Comparison of ENCODE assay signal across 8 cellular contexts in the genomic region with DNA sequence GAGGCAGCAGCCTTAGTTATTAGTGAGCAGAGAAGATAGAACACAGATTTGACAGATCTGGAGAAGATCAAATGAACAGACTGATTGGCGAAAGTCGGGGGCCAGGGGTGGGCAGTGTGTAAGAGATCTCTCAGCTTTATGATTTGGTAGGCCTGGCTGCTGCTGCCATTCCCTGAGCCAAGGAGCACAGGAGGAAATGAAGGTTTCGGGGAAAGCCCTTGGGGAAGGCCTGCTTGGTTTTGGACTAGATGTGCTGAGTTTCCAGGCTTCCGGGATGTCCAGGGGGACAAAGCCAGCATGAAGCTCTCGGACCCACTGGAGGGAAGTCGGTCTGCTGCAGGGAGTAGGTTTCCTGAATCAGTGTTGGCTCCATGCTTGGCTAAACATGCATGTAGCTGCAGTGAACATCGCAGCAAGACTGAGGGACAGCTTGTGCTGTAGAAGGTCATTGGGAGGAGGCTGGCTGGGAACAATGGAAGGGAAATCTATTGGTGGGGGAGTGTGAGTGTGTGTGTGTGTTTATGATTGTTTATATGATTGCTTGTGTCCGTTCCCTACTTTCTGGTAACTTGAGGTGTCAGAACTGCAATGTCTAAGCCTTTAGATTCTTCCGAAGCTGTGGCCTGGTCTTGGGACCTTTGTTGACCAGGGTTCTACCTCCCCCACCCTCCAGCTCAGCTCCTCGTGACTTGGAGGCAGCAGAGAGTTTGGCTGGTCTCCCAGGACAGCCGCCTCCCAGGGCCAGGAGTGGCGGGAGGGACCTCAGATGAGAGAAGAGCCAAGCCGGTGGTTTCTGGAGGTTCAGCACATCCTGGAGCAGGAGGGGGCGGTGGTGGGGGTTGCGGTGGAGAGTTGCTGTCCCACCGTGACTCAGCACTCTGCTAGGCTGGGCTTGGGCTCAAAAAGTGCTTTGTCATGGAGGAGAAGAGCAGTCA. TPM values are rescaled to one million over a fixed set of nuclear protein-coding genes. Genes with fewer than 3 reads are reported as not detected.
DNase-seq lines count a peak whose midpoint lies in the region; ATAC-seq lines count a peak whose summit lies in the region.

No MANE protein-coding gene starts in this region.

- in situ Hi-C loops in KBM-7 (cut with MboI; ENCODE audit: low pct_unique_long_range_greater_than_20kb, low sequenced_read_pairs) = no loop called here

- intact Hi-C loops in left ventricle myocardium superior (cut with micrococcal nuclease) = no loop called here
- intact Hi-C loops in posterior cingulate gyrus (cut with DNase I) = loop anchor here (5.0 kb wide), 1 partner anchor 36 kb away; no protein-coding TSS in a partner anchor

- H3K9me3 ChIP-seq in ES-I3 (ENCODE audit: control insufficient read depth, insufficient read depth, low read length) = no peaks in the 10 kb centered on the region

- DNase-seq in KBM-7 (peak; percentile 97), RPMI8226 (peak; percentile 100), anterior cingulate cortex (lab: John Stamatoyannopoulos, UW) (peak; percentile 51 to 98 (median 92)), left ventricle myocardium superior (peak; percentile 97), posterior cingulate gyrus (peak; percentile 90 to 99 (median 94))

- peaks cover 40% of the 10 kb centered on the region for H3K4me1 ChIP-seq in ES-I3 (ENCODE audit: insufficient read depth, low read length)

- peak; percentile 75 for ATAC-seq in left ventricle myocardium superior
- ATAC-seq in GM19397 (IDR thresholded peaks at IDR 0.05; ENCODE audit: unreplicated experiment) = no peak
- ATAC-seq in HG03469 (IDR thresholded peaks at IDR 0.05; ENCODE audit: unreplicated experiment) = no peak

- peak overlapping the region; percentile 25 for H3K9ac ChIP-seq in ES-I3 (ENCODE audit: low read depth, low read length)

- peaks cover under 1% of the 10 kb centered on the region; the same call in 1 of the 2 replicates for H3K36me3 ChIP-seq in ES-I3 (ENCODE audit: insufficient read depth, low read length)

RNA-seq across cellular contexts. Expression of gene FTH1, which starts 4.0 kb away (rescaled TPM):
- 2,305 TPM for total RNA-seq in left ventricle myocardium superior

RNA-seq across cellular contexts. Expression of gene BEST1, which starts 21.3 kb away (rescaled TPM):
- 1.1 TPM for total RNA-seq in left ventricle myocardium superior

RNA-seq across cellular contexts. Expression of gene RAB3IL1, which starts 54.1 kb away (rescaled TPM):
- total RNA-seq in left ventricle myocardium superior = 11.1 TPM
